Comparison of ENCODE assay signal across 8 cellular contexts in the genomic region with DNA sequence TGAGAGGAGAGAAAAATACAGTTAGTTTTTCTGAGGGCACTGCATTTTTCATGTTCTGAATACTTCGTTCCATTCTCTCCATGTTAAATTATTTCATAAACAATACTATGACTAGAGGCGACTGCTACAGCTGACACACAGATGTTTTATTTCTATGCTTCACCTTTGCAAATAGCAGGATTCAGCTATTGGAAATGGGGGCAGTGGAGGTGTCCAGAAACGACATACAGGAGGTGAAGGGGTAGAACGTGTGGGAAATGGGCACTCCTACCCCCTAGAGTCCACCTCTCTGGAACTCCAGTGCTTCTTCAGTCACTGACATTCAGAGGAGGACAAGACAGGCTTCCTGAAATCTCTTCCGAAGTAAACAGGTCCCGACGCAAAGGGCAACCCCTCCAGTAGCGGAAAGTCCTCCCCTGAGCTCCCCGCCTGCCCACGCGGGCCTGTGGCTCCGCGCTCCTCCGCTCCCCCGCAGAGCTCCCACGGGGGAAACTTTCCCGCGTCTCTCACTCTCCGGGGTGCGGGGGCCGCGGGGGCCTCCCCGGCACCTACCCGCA. TPM values are rescaled to one million over a fixed set of nuclear protein-coding genes. Genes with fewer than 3 reads are reported as not detected.
A peak's percentile ranks its signal among the peaks of the same experiment; 100 is the strongest.
DNase-seq lines count a peak whose midpoint lies in the region; ATAC-seq and TF ChIP-seq lines count a peak whose summit lies in the region.

No MANE protein-coding gene starts in this region.

- peaks cover 10% of the 10 kb centered on the region for H3K36me3 Mint-ChIP-seq in activated naive CD8-positive, alpha-beta T cell treated with anti-CD3 and anti-CD28 coated beads, Interleukin-2, amount 10 ng/mL, durations not matched to agents 7 days and 5 days

- no peak for TF ChIP-seq CTCF in AG04450 (IDR thresholded peaks at IDR 0.05; ENCODE audit: low read depth, low read length)
- TF ChIP-seq CTCF in LNCaP clone FGC (IDR thresholded peaks at IDR 0.05; ENCODE audit: control insufficient read depth, extremely low read depth, insufficient read depth) = no peak

- H3K9ac ChIP-seq in skeletal muscle satellite cell (ENCODE audit: low read depth, low read length) = peak overlapping the region; percentile 91

- no peaks in the 10 kb centered on the region for H3K9me3 Mint-ChIP-seq in activated naive CD8-positive, alpha-beta T cell treated with anti-CD3 and anti-CD28 coated beads, Interleukin-2, amount 10 ng/mL, durations not matched to agents 7 days and 5 days

- peak overlapping the region; percentile 97 for H3K27ac Mint-ChIP-seq in activated naive CD8-positive, alpha-beta T cell treated with anti-CD3 and anti-CD28 coated beads, Interleukin-2, amount 10 ng/mL, durations not matched to agents 7 days and 5 days

- H3K27me3 ChIP-seq in AG04450 (ENCODE audit: control insufficient read depth, insufficient read depth, low read length) = no peaks in the 10 kb centered on the region
- no peaks in the 10 kb centered on the region for H3K27me3 ChIP-seq in skeletal muscle satellite cell (ENCODE audit: control insufficient read depth, insufficient read depth, low read length)

- CTCF ChIA-PET in AG04450 (lab: Charles Lee) = interaction anchor here (0.9 to 1.4 kb wide), 4 partner anchors 9 to 677 kb away, joined by 3 to 4 read pairs (median 3); no protein-coding TSS in a partner anchor

- ATAC-seq in GM19351 (IDR thresholded peaks at IDR 0.05; ENCODE audit: unreplicated experiment) (peak; percentile 25), HG02885 (IDR thresholded peaks at IDR 0.05; ENCODE audit: poor library complexity, unreplicated experiment) (no peak)
- ATAC-seq in activated naive CD8-positive, alpha-beta T cell treated with anti-CD3 and anti-CD28 coated beads, Interleukin-2, amount 10 ng/mL, durations not matched to agents 7 days and 5 days (ENCODE audit: low read depth) = no peak

- H3K4me3 Mint-ChIP-seq in activated naive CD8-positive, alpha-beta T cell treated with anti-CD3 and anti-CD28 coated beads, Interleukin-2, amount 10 ng/mL, durations not matched to agents 7 days and 5 days = peak overlapping the region; percentile 93

- peaks cover 31% of the 10 kb centered on the region for H3K4me1 Mint-ChIP-seq in activated naive CD8-positive, alpha-beta T cell treated with anti-CD3 and anti-CD28 coated beads, Interleukin-2, amount 10 ng/mL, durations not matched to agents 7 days and 5 days

- H3K27ac ChIP-seq in AG04450 (ENCODE audit: low read depth, low read length) = peak overlapping the region; percentile 69

- H3K4me2 ChIP-seq in skeletal muscle satellite cell (ENCODE audit: low read length) = peak overlapping the region; percentile 91

- DNase-seq in AG04450 (ENCODE audit: low read depth, low spot score) (no peak), LNCaP clone FGC (ENCODE audit: low read depth) (no peak), SKM-1 treated with dmso at 0.1 percent for 144 hours (lab: John Stamatoyannopoulos, UW; ENCODE audit: unreplicated experiment) (no peak)
- no peak for DNase-seq in activated naive CD8-positive, alpha-beta T cell treated with anti-CD3 and anti-CD28 coated beads, Interleukin-2, amount 10 ng/mL, durations not matched to agents 7 days and 5 days

- POLR2A ChIA-PET in AG04450 (lab: Yijun Ruan, JAX) = interaction anchor here (2.0 kb wide), 1 partner anchor 13 kb away, joined by 6 read pairs; no protein-coding TSS in a partner anchor
- POLR2A ChIA-PET in activated naive CD8-positive, alpha-beta T cell treated with anti-CD3 and anti-CD28 coated beads, Interleukin-2, amount 10 ng/mL, durations not matched to agents 7 days and 5 days (lab: Charles Lee) = interaction anchor here (0.7 to 2.6 kb wide), 6 partner anchors 19 to 128 kb away, joined by 3 to 22 read pairs (median 6); no protein-coding TSS in a partner anchor

- no peaks in the 10 kb centered on the region for H3K36me3 ChIP-seq in skeletal muscle satellite cell (ENCODE audit: insufficient read depth, low read length)

- H3K4me3 ChIP-seq in AG04450 (ENCODE audit: low read depth, low read length) (peak overlapping the region; percentile 97), LNCaP clone FGC (ENCODE audit: low read depth, low read length) (peak overlapping the region; percentile 46), iPS-11a (ENCODE audit: low read depth, low read length) (peak overlapping the region; percentile 67), skeletal muscle satellite cell (ENCODE audit: low read length) (peak overlapping the region; percentile 98)

- no peaks in the 10 kb centered on the region for H3K9me3 ChIP-seq in AG04450 (ENCODE audit: control insufficient read depth, insufficient read depth, low read length)
- H3K9me3 ChIP-seq in skeletal muscle satellite cell (replicated peaks; ENCODE audit: low read length) = no peaks in the 10 kb centered on the region

- peaks cover 21% of the 10 kb centered on the region for H3K4me1 ChIP-seq in skeletal muscle satellite cell (ENCODE audit: control insufficient read depth, insufficient read depth, low read length)

- no peaks in the 10 kb centered on the region for H3K27me3 Mint-ChIP-seq in activated naive CD8-positive, alpha-beta T cell treated with anti-CD3 and anti-CD28 coated beads, Interleukin-2, amount 10 ng/mL, durations not matched to agents 7 days and 5 days

RNA-seq across cellular contexts. Expression of gene DPYD, which starts 0.5 kb away (rescaled TPM):
- 17.8 and 21.4 TPM in 2 replicates for polyA plus RNA-seq in AG04450 (2011; rRNA removed)
- 48.6 and 59.7 TPM in 2 replicates for polyA minus RNA-seq in AG04450 (2011; rRNA and poly(A)+ RNA removed)
- total RNA-seq in activated naive CD8-positive, alpha-beta T cell treated with anti-CD3 and anti-CD28 coated beads, Interleukin-2, amount 10 ng/mL, durations not matched to agents 7 days and 5 days = 10 to 100 TPM; 42.0 to 42.3 TPM
- 41.7 and 78.8 TPM in 2 replicates for total RNA-seq in skeletal muscle satellite cell (2012; rRNA removed)

Comparison
In these comparisons a context has a peak if more than half of its experiments do, and no peak if none do; other contexts are left out.
1. H3K4me3 ChIP-seq: peak in every context shown above with its lines; median percentile 98 in skeletal muscle satellite cell; 97 in AG04450; 67 in iPS-11a; 46 in LNCaP clone FGC.